Comparison of ENCODE assay signal across 13 cellular contexts in genomic region chr9:117757566-117757965, GRCh38. TPM values are rescaled to one million over a fixed set of nuclear protein-coding genes. Genes with fewer than 3 reads are reported as not detected.
A peak's percentile ranks its signal among the peaks of the same experiment; 100 is the strongest.
DNase-seq lines count a peak whose midpoint lies in the region; ATAC-seq and TF ChIP-seq lines count a peak whose summit lies in the region.
"Had no signal": no experiment of that assay in that cellular context is flagged by ENCODE, and none has a peak within 500 bp of the region (broad histone marks: within the 10 kb centered on the region; RNA-seq: fewer than 3 reads in every experiment).

No MANE protein-coding gene starts in this region.

- H3K4me3 ChIP-seq in right atrium auricular region (no peak overlapping the region), HL-60 (replicated peaks; ENCODE audit: insufficient read depth, low read length) (no peak overlapping the region), upper lobe of right lung (no peak overlapping the region), osteoblast (ENCODE audit: insufficient read depth, low read length) (no peak overlapping the region)

- no peaks in the 10 kb centered on the region for H3K36me3 Mint-ChIP-seq in osteocyte (ENCODE audit: unreplicated experiment)
- H3K36me3 Mint-ChIP-seq: CD8-positive, alpha-beta T cell had no signal

- no peak overlapping the region for H3K27ac ChIP-seq in right atrium auricular region
- no peak overlapping the region for H3K27ac ChIP-seq in HL-60 (replicated peaks)
- H3K27ac ChIP-seq in upper lobe of right lung = no peak overlapping the region
- H3K27ac ChIP-seq in osteoblast (ENCODE audit: low read depth, low read length) = no peak overlapping the region
- H3K27ac ChIP-seq: C4-2B had no signal

- intact Hi-C loops in Right ventricle myocardium superior (cut with DNase I) = no loop called here
- intact Hi-C loops in upper lobe of right lung (cut with DNase I) = no loop called here

- H3K27me3 Mint-ChIP-seq in osteocyte (ENCODE audit: unreplicated experiment) = no peaks in the 10 kb centered on the region

- H4K20me1 ChIP-seq in osteoblast (ENCODE audit: insufficient read depth, low read length) = no peaks in the 10 kb centered on the region

- H3K4me1 Mint-ChIP-seq in osteocyte (ENCODE audit: unreplicated experiment) = peaks cover 4% of the 10 kb centered on the region

- H3K9me3 Mint-ChIP-seq in osteocyte (ENCODE audit: unreplicated experiment) = no peaks in the 10 kb centered on the region
- H3K9me3 Mint-ChIP-seq: CD8-positive, alpha-beta T cell had no signal

- no peaks in the 10 kb centered on the region for H3K4me1 ChIP-seq in right atrium auricular region
- H3K4me1 ChIP-seq in upper lobe of right lung = no peaks in the 10 kb centered on the region
- H3K4me1 ChIP-seq in osteoblast (ENCODE audit: insufficient read depth, low read length) = peaks cover 1% of the 10 kb centered on the region
- H3K4me1 ChIP-seq: BE2C had no signal

- no peak overlapping the region for H2AFZ ChIP-seq in osteoblast (ENCODE audit: low read length)

- no peaks in the 10 kb centered on the region for H3K27me3 ChIP-seq in right atrium auricular region
- H3K27me3 ChIP-seq in HL-60 (ENCODE audit: insufficient read depth, poor library complexity, severe bottlenecking) = no peaks in the 10 kb centered on the region
- no peaks in the 10 kb centered on the region for H3K27me3 ChIP-seq in upper lobe of right lung
- no peaks in the 10 kb centered on the region for H3K27me3 ChIP-seq in osteoblast (ENCODE audit: insufficient read depth, low read length)
- H3K27me3 ChIP-seq: BE2C had no signal

- H3K9me3 ChIP-seq in right atrium auricular region (no peaks in the 10 kb centered on the region), upper lobe of right lung (no peaks in the 10 kb centered on the region), osteoblast (ENCODE audit: low read depth, low read length) (no peaks in the 10 kb centered on the region)
- H3K9me3 ChIP-seq: BE2C had no signal

- H3K79me2 ChIP-seq in osteoblast (ENCODE audit: insufficient read depth, low read length) = no peaks in the 10 kb centered on the region

- H3K36me3 ChIP-seq in right atrium auricular region (no peaks in the 10 kb centered on the region), upper lobe of right lung (no peaks in the 10 kb centered on the region), osteoblast (ENCODE audit: insufficient read depth, low read length) (no peaks in the 10 kb centered on the region)
- H3K36me3 ChIP-seq: BE2C had no signal

- ATAC-seq in Right ventricle myocardium superior (ENCODE audit: poor library complexity) (peak; percentile 36), upper lobe of right lung (peak; percentile 39)
- ATAC-seq: CD8-positive, alpha-beta T cell had no signal

- DNase-seq in Right ventricle myocardium superior (no peak), right atrium auricular region (ENCODE audit: low spot score) (no peak), HL-60 (ENCODE audit: low read depth in 1 of 2, low spot score in 1 of 2) (peak; percentile 19 to 26), NCI-H774 (lab: John Stamatoyannopoulos, UW) (peak; percentile 9), upper lobe of right lung (no peak), osteoblast (ENCODE audit: insufficient read length, low spot score, missing footprints) (no peak), osteocyte (ENCODE audit: extremely low spot score, unreplicated experiment) (no peak)
- DNase-seq: BE2C; CD8-positive, alpha-beta T cell; COR-L47; DMS153; H7 had no signal

- H3K4me3 Mint-ChIP-seq in osteocyte (ENCODE audit: unreplicated experiment) = no peak overlapping the region
- H3K4me3 Mint-ChIP-seq: CD8-positive, alpha-beta T cell had no signal

- TF ChIP-seq CTCF in right atrium auricular region (IDR thresholded peaks at IDR 0.05) (no peak), HL-60 (IDR thresholded peaks at IDR 0.05; ENCODE audit: insufficient read depth, low read length) (no peak), upper lobe of right lung (IDR thresholded peaks at IDR 0.05) (no peak), osteoblast (IDR thresholded peaks at IDR 0.05; ENCODE audit: extremely low read depth, low read depth, low read length) (no peak), osteocyte (IDR thresholded peaks at IDR 0.05) (no peak)

- no peak overlapping the region for H3K27ac Mint-ChIP-seq in osteocyte (ENCODE audit: unreplicated experiment)
- H3K27ac Mint-ChIP-seq: CD8-positive, alpha-beta T cell had no signal

- no peak overlapping the region for H3K4me2 ChIP-seq in osteoblast (ENCODE audit: insufficient read depth, low read length)

RNA-seq across cellular contexts. Expression of gene TLR4, which starts 53.4 kb away (rescaled TPM):
- 15.6 TPM for total RNA-seq in Right ventricle myocardium superior
- 10 to 100 TPM; 13.4 to 20.0 TPM for total RNA-seq in right atrium auricular region
- total RNA-seq in upper lobe of right lung = 45.9 TPM
- total RNA-seq in osteoblast = 44.2 and 46.7 TPM in 2 replicates
- total RNA-seq in osteocyte = 28.9 and 30.5 TPM in 2 replicates
- total RNA-seq: H7 had no signal

Comparison
In these comparisons a context has a peak if more than half of its experiments do, and no peak if none do; other contexts are left out.
1. DNase-seq: peak in HL-60 (2 of 2) and NCI-H774 (single experiment); none in Right ventricle myocardium superior (single experiment), right atrium auricular region (single experiment), upper lobe of right lung (single experiment), osteoblast (single experiment) and osteocyte (single experiment).